ENCODE assay signal across 1 cellular context in the genomic region with DNA sequence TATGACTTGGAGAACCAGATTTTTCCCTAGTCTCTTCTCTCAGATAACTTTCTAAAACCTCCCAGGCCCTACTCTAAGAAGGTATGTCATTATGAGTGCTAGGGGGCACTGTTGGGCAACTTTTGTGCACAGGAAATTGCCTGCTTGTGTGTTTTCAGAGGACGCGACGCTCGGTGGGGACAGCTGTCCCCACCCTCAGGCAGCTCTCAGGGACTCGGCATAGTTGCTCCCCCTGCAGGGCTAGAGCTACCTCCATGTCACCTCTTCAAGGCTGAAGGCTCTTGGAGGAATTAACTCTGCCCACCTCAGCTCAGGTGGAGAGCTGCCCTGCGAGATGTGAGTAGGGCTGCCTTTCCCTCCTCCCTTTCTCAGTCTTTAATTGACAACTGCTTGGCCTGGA.
TF ChIP-seq lines count a peak whose summit lies in the region.

No MANE protein-coding gene starts in this region.

TF ChIP-seq in K562, 482 proteins besides CTCF, POLR2A, EP300 and RAD21 (continued from another document and continues in another):
- TF ChIP-seq, protein P1, sequence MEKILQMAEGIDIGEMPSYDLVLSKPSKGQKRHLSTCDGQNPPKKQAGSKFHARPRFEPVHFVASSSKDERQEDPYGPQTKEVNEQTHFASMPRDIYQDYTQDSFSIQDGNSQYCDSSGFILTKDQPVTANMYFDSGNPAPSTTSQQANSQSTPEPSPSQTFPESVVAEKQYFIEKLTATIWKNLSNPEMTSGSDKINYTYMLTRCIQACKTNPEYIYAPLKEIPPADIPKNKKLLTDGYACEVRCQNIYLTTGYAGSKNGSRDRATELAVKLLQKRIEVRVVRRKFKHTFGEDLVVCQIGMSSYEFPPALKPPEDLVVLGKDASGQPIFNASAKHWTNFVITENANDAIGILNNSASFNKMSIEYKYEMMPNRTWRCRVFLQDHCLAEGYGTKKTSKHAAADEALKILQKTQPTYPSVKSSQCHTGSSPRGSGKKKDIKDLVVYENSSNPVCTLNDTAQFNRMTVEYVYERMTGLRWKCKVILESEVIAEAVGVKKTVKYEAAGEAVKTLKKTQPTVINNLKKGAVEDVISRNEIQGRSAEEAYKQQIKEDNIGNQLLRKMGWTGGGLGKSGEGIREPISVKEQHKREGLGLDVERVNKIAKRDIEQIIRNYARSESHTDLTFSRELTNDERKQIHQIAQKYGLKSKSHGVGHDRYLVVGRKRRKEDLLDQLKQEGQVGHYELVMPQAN (IDR thresholded peaks at IDR 0.05; ENCODE audit: borderline replicate concordance): no peak
- TF ChIP-seq XRCC4 (IDR thresholded peaks at IDR 0.05; ENCODE audit: extremely low read depth, insufficient read depth, insufficient read length) (no peak), SREBF1 (IDR thresholded peaks at IDR 0.05; ENCODE audit: borderline replicate concordance, low read depth, low read length) (no peak), HNRNPK (IDR thresholded peaks at IDR 0.05; ENCODE audit: low read depth, low read length, poor library complexity, severe bottlenecking) (no peak), CBFB (CRISPR knock-in tag; IDR thresholded peaks at IDR 0.05) (no peak), ZNF75A (CRISPR knock-in tag; IDR thresholded peaks at IDR 0.05) (no peak), MYC (IDR thresholded peaks at IDR 0.05; ENCODE audit: low read depth, low read length) (0 out of 2 replicates have a peak, but pooled peaks have one; percentile 30), MYC (CRISPR knock-in tag; IDR thresholded peaks at IDR 0.05; ENCODE audit: borderline replicate concordance, low read depth) (no peak), EZH2 (IDR thresholded peaks at IDR 0.05; ENCODE audit: borderline replicate concordance, low read depth, low read length) (no peak), SOX6 (IDR thresholded peaks at IDR 0.05) (no peak), CXXC5 (CRISPR knock-in tag; IDR thresholded peaks at IDR 0.05) (0 out of 2 replicates have a peak, but pooled peaks have one; percentile 44), TAF1 (IDR thresholded peaks at IDR 0.05; ENCODE audit: control insufficient read depth, extremely low read depth, insufficient read depth, low read length, severe bottlenecking) (no peak), L3MBTL2 (IDR thresholded peaks at IDR 0.05) (peak; percentile 69), TEAD4 (IDR thresholded peaks at IDR 0.05; ENCODE audit: low read length) (peak; percentile 59), TEAD4 (CRISPR knock-in tag; IDR thresholded peaks at IDR 0.05; ENCODE audit: borderline replicate concordance) (no peak), ZNF133 (CRISPR knock-in tag; IDR thresholded peaks at IDR 0.05) (no peak), HOXB6 (CRISPR knock-in tag; IDR thresholded peaks at IDR 0.05; ENCODE audit: borderline replicate concordance) (no peak), ZNF263 (CRISPR knock-in tag; IDR thresholded peaks at IDR 0.05; ENCODE audit: borderline replicate concordance) (no peak), FOXA1 (IDR thresholded peaks at IDR 0.05; ENCODE audit: borderline replicate concordance) (no peak), NFXL1 (CRISPR knock-in tag; IDR thresholded peaks at IDR 0.05) (no peak), CREB3 (tag; conservative IDR thresholded peaks at IDR 0.05; ENCODE audit: low read depth) (no peak), ZBTB1 (CRISPR knock-in tag; IDR thresholded peaks at IDR 0.05; ENCODE audit: borderline replicate concordance, low read depth) (no peak), ZNF586 (CRISPR knock-in tag; conservative IDR thresholded peaks at IDR 0.05) (no peak), TCF15 (CRISPR knock-in tag; IDR thresholded peaks at IDR 0.05) (no peak), CHCHD3 (CRISPR knock-in tag; IDR thresholded peaks at IDR 0.05) (no peak), NRF1 (conservative IDR thresholded peaks at IDR 0.05 in 1 of 2, IDR thresholded peaks at IDR 0.05 in 1 of 2) (no peak), TSHZ1 (CRISPR knock-in tag; IDR thresholded peaks at IDR 0.05) (no peak), HDAC6 (IDR thresholded peaks at IDR 0.05; ENCODE audit: low read depth, low read length) (no peak), THAP12 (CRISPR knock-in tag; IDR thresholded peaks at IDR 0.05) (no peak), ILK (tag; IDR thresholded peaks at IDR 0.05; ENCODE audit: borderline replicate concordance, low read depth) (no peak), ZNF217 (CRISPR knock-in tag; IDR thresholded peaks at IDR 0.05) (no peak), PTTG1 (tag; IDR thresholded peaks at IDR 0.05; ENCODE audit: low read depth) (no peak), IRF2 (CRISPR knock-in tag; IDR thresholded peaks at IDR 0.05) (no peak), ZNF696 (CRISPR knock-in tag; conservative IDR thresholded peaks at IDR 0.05) (no peak), MAFG (tag; conservative IDR thresholded peaks at IDR 0.05) (no peak), CREB3L1 (IDR thresholded peaks at IDR 0.05; ENCODE audit: borderline replicate concordance, low read depth) (no peak), KLF16 (IDR thresholded peaks at IDR 0.05) (0 out of 2 replicates have a peak, but pooled peaks have one; percentile 35), KDM2B (CRISPR knock-in tag; IDR thresholded peaks at IDR 0.05) (no peak), ZNF282 (CRISPR knock-in tag; IDR thresholded peaks at IDR 0.05) (no peak), MYBL2 (IDR thresholded peaks at IDR 0.05; ENCODE audit: low read depth) (no peak), MYBL2 (CRISPR knock-in tag; IDR thresholded peaks at IDR 0.05; ENCODE audit: borderline replicate concordance) (no peak), RBM34 (IDR thresholded peaks at IDR 0.05; ENCODE audit: borderline replicate concordance, insufficient read depth, low read length) (no peak), POLR2AphosphoS2 (IDR thresholded peaks at IDR 0.05; ENCODE audit: low read length) (no peak), FOXK2 (conservative IDR thresholded peaks at IDR 0.05 in 1 of 2, IDR thresholded peaks at IDR 0.05 in 1 of 2; ENCODE audit: low read depth in 2 of 2) (0 out of 4 replicates have a peak, but pooled peaks of 1 of the 2 experiments have one; percentile 38), RNF219 (CRISPR knock-in tag; IDR thresholded peaks at IDR 0.05) (no peak)
- TF ChIP-seq, protein P2, sequence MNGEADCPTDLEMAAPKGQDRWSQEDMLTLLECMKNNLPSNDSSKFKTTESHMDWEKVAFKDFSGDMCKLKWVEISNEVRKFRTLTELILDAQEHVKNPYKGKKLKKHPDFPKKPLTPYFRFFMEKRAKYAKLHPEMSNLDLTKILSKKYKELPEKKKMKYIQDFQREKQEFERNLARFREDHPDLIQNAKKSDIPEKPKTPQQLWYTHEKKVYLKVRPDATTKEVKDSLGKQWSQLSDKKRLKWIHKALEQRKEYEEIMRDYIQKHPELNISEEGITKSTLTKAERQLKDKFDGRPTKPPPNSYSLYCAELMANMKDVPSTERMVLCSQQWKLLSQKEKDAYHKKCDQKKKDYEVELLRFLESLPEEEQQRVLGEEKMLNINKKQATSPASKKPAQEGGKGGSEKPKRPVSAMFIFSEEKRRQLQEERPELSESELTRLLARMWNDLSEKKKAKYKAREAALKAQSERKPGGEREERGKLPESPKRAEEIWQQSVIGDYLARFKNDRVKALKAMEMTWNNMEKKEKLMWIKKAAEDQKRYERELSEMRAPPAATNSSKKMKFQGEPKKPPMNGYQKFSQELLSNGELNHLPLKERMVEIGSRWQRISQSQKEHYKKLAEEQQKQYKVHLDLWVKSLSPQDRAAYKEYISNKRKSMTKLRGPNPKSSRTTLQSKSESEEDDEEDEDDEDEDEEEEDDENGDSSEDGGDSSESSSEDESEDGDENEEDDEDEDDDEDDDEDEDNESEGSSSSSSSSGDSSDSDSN (IDR thresholded peaks at IDR 0.05; ENCODE audit: borderline replicate concordance in 1 of 2, low read depth in 2 of 2, low read length in 2 of 2): 0 out of 4 replicates have a peak, but pooled peaks of 1 of the 2 experiments have one; percentile 36
- TF ChIP-seq, protein P3, sequence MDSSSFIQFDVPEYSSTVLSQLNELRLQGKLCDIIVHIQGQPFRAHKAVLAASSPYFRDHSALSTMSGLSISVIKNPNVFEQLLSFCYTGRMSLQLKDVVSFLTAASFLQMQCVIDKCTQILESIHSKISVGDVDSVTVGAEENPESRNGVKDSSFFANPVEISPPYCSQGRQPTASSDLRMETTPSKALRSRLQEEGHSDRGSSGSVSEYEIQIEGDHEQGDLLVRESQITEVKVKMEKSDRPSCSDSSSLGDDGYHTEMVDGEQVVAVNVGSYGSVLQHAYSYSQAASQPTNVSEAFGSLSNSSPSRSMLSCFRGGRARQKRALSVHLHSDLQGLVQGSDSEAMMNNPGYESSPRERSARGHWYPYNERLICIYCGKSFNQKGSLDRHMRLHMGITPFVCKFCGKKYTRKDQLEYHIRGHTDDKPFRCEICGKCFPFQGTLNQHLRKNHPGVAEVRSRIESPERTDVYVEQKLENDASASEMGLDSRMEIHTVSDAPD (CRISPR knock-in tag; IDR thresholded peaks at IDR 0.05): no peak
- TF ChIP-seq, protein P4, sequence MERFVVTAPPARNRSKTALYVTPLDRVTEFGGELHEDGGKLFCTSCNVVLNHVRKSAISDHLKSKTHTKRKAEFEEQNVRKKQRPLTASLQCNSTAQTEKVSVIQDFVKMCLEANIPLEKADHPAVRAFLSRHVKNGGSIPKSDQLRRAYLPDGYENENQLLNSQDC (CRISPR knock-in tag; IDR thresholded peaks at IDR 0.05): no peak
